11 cellular contexts compared by ENCODE assay signal in the genomic region with DNA sequence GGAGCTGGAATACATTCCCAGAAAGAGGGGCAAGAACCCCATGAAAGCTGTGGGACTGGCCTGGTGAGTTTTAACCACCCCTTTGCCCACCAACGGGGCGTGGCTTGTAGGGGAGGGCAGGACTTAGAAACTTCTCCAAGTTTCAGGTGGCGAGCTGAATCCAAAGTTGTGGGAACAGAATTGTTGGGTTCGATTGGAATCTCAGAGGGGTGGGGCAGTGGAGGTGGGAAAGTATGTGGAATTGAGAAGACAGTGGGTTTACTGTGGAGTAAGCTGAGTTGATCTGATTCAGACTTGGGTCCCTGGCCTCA. TPM values are rescaled to one million over a fixed set of nuclear protein-coding genes. Genes with fewer than 3 reads are reported as not detected.
A peak's percentile ranks its signal among the peaks of the same experiment; 100 is the strongest.
DNase-seq lines count a peak whose midpoint lies in the region; ATAC-seq and TF ChIP-seq lines count a peak whose summit lies in the region.
"Had no signal": no experiment of that assay in that cellular context is flagged by ENCODE, and none has a peak within 500 bp of the region (broad histone marks: within the 10 kb centered on the region; RNA-seq: fewer than 3 reads in every experiment).

No MANE protein-coding gene starts in this region.

- no peak for TF ChIP-seq CTCF in suprapubic skin (IDR thresholded peaks at IDR 0.05)

- H3K4me1 ChIP-seq in suprapubic skin = peaks cover 56% of the 10 kb centered on the region

- H3K27ac ChIP-seq in suprapubic skin = peak overlapping the region; percentile 79

- no peaks in the 10 kb centered on the region for H3K9me3 Mint-ChIP-seq in activated CD4-positive, alpha-beta T cell treated with anti-CD3 and anti-CD28 coated beads for 36 hours (ENCODE audit: low read depth)
- H3K9me3 Mint-ChIP-seq in activated naive CD8-positive, alpha-beta T cell treated with anti-CD3 and anti-CD28 coated beads, Interleukin-2, amount 10 ng/mL, durations not matched to agents 7 days and 5 days = no peaks in the 10 kb centered on the region

- intact Hi-C loops in activated CD4-positive, alpha-beta T cell treated with anti-CD3 and anti-CD28 coated beads for 36 hours (cut with DNase I, micrococcal nuclease) = loop anchor here (2.0 to 5.0 kb wide), 5 partner anchors 387 to 1859 kb away; a partner anchor contains a TSS

- no peak for TF ChIP-seq EP300 in suprapubic skin (IDR thresholded peaks at IDR 0.05)

- peaks cover 38% of the 10 kb centered on the region for H3K36me3 Mint-ChIP-seq in activated CD4-positive, alpha-beta T cell treated with anti-CD3 and anti-CD28 coated beads for 36 hours (ENCODE audit: low read depth)
- H3K36me3 Mint-ChIP-seq in activated naive CD8-positive, alpha-beta T cell treated with anti-CD3 and anti-CD28 coated beads, Interleukin-2, amount 10 ng/mL, durations not matched to agents 7 days and 5 days = peaks cover 11% of the 10 kb centered on the region

- ATAC-seq in activated CD4-positive, alpha-beta T cell treated with anti-CD3 and anti-CD28 coated beads for 36 hours = no peak
- no peak for ATAC-seq in activated naive CD8-positive, alpha-beta T cell treated with anti-CD3 and anti-CD28 coated beads, Interleukin-2, amount 10 ng/mL, durations not matched to agents 7 days and 5 days (ENCODE audit: low read depth)
- no peak for ATAC-seq in GM21737 (IDR thresholded peaks at IDR 0.05; ENCODE audit: unreplicated experiment)
- no peak for ATAC-seq in GM21529 (IDR thresholded peaks at IDR 0.05; ENCODE audit: unreplicated experiment)

- no peaks in the 10 kb centered on the region for H3K9me3 ChIP-seq in suprapubic skin
- H3K9me3 ChIP-seq: pancreas had no signal

- no peaks in the 10 kb centered on the region for H3K27me3 Mint-ChIP-seq in activated CD4-positive, alpha-beta T cell treated with anti-CD3 and anti-CD28 coated beads for 36 hours
- H3K27me3 Mint-ChIP-seq in activated naive CD8-positive, alpha-beta T cell treated with anti-CD3 and anti-CD28 coated beads, Interleukin-2, amount 10 ng/mL, durations not matched to agents 7 days and 5 days = no peaks in the 10 kb centered on the region

- DNase-seq in activated CD4-positive, alpha-beta T cell treated with anti-CD3 and anti-CD28 coated beads for 36 hours = no peak
- DNase-seq in activated CD4-positive, alpha-beta T cell treated with anti-CD3 and anti-CD28 coated beads for 48 hours = no peak
- no peak for DNase-seq in activated naive CD8-positive, alpha-beta T cell treated with anti-CD3 and anti-CD28 coated beads, Interleukin-2, amount 10 ng/mL, durations not matched to agents 7 days and 5 days
- DNase-seq in kidney tubule cell (ENCODE audit: low spot score) (peak; percentile 20), suprapubic skin (ENCODE audit: low spot score in 2 of 2) (no peak), DMS53 treated with DMSO at 0.1 percent for 48 hours (lab: John Stamatoyannopoulos, UW; ENCODE audit: unreplicated experiment) (no peak)
- DNase-seq: activated CD4-positive, alpha-beta T cell treated with anti-CD3 and anti-CD28 coated beads for 4 hours; AML-193 had no signal

- peak overlapping the region; percentile 86 for H3K27ac Mint-ChIP-seq in activated CD4-positive, alpha-beta T cell treated with anti-CD3 and anti-CD28 coated beads for 36 hours
- peak overlapping the region; percentile 91 for H3K27ac Mint-ChIP-seq in activated naive CD8-positive, alpha-beta T cell treated with anti-CD3 and anti-CD28 coated beads, Interleukin-2, amount 10 ng/mL, durations not matched to agents 7 days and 5 days

- peak overlapping the region; percentile 79 for H3K4me3 ChIP-seq in suprapubic skin

- peak overlapping the region; percentile 88 for H3K4me3 Mint-ChIP-seq in activated CD4-positive, alpha-beta T cell treated with anti-CD3 and anti-CD28 coated beads for 36 hours
- H3K4me3 Mint-ChIP-seq in activated naive CD8-positive, alpha-beta T cell treated with anti-CD3 and anti-CD28 coated beads, Interleukin-2, amount 10 ng/mL, durations not matched to agents 7 days and 5 days = peak overlapping the region; percentile 91

- H3K36me3 ChIP-seq in suprapubic skin = peaks cover 43% of the 10 kb centered on the region

- CTCF ChIA-PET in activated CD4-positive, alpha-beta T cell treated with anti-CD3 and anti-CD28 coated beads for 36 hours (lab: Charles Lee) = interaction anchor here (0.6 to 7.4 kb wide), 19 partner anchors 10 to 593 kb away, joined by 3 to 205 read pairs (median 4); a partner anchor contains a TSS

- TF ChIP-seq POLR2A in suprapubic skin (IDR thresholded peaks at IDR 0.05) = no peak

- WGBS in suprapubic skin = 29% methylated on average over 4 of the region's 4 CpGs

- H3K27me3 ChIP-seq in suprapubic skin = no peaks in the 10 kb centered on the region
- H3K27me3 ChIP-seq: pancreas had no signal

- POLR2A ChIA-PET in activated CD4-positive, alpha-beta T cell treated with anti-CD3 and anti-CD28 coated beads for 36 hours (lab: Charles Lee) = interaction anchor here (0.6 to 2.3 kb wide), 3 partner anchors 15 to 85 kb away, joined by 3 to 24 read pairs (median 9); no protein-coding TSS in a partner anchor
- POLR2A ChIA-PET in activated naive CD8-positive, alpha-beta T cell treated with anti-CD3 and anti-CD28 coated beads, Interleukin-2, amount 10 ng/mL, durations not matched to agents 7 days and 5 days (lab: Charles Lee) = interaction anchor here (1.0 to 7.8 kb wide), 5 partner anchors 14 to 129 kb away, joined by 3 to 76 read pairs (median 7); a partner anchor contains a TSS

- peaks cover 34% of the 10 kb centered on the region for H3K4me1 Mint-ChIP-seq in activated CD4-positive, alpha-beta T cell treated with anti-CD3 and anti-CD28 coated beads for 36 hours
- peaks cover 31% of the 10 kb centered on the region for H3K4me1 Mint-ChIP-seq in activated naive CD8-positive, alpha-beta T cell treated with anti-CD3 and anti-CD28 coated beads, Interleukin-2, amount 10 ng/mL, durations not matched to agents 7 days and 5 days

RNA-seq across cellular contexts. Expression of a gene that starts 1.1 kb away (rescaled TPM):
- 10 to 100 TPM; 17.8 to 18.5 TPM for total RNA-seq in activated CD4-positive, alpha-beta T cell treated with anti-CD3 and anti-CD28 coated beads for 36 hours
- 10 to 100 TPM; 33.9 to 36.3 TPM for total RNA-seq in activated naive CD8-positive, alpha-beta T cell treated with anti-CD3 and anti-CD28 coated beads, Interleukin-2, amount 10 ng/mL, durations not matched to agents 7 days and 5 days
- 10 to 100 TPM; 33.4 to 66.4 (median 49.4) TPM for total RNA-seq in suprapubic skin

RNA-seq across cellular contexts. Expression of a gene that starts 1.5 kb away (rescaled TPM):
- 10 to 100 TPM; 49.7 to 72.2 TPM for total RNA-seq in activated CD4-positive, alpha-beta T cell treated with anti-CD3 and anti-CD28 coated beads for 36 hours
- total RNA-seq in activated naive CD8-positive, alpha-beta T cell treated with anti-CD3 and anti-CD28 coated beads, Interleukin-2, amount 10 ng/mL, durations not matched to agents 7 days and 5 days = 10 to 100 TPM; 45.2 to 51.7 TPM
- 100 to 1,000 TPM; 103 to 154 (median 144) TPM for total RNA-seq in suprapubic skin

RNA-seq across cellular contexts. Expression of a gene that starts 10.6 kb away (rescaled TPM):
- under 1 TPM; 0.11 to 0.40 TPM for total RNA-seq in activated CD4-positive, alpha-beta T cell treated with anti-CD3 and anti-CD28 coated beads for 36 hours
- under 1 TPM; 0.71 to 0.72 TPM for total RNA-seq in activated naive CD8-positive, alpha-beta T cell treated with anti-CD3 and anti-CD28 coated beads, Interleukin-2, amount 10 ng/mL, durations not matched to agents 7 days and 5 days
- total RNA-seq in suprapubic skin = 1 to 10 TPM in 2 of 4 donors, under 1 TPM in 1, not detected in 1; 0.98 to 2.0 (median 1.6) TPM

RNA-seq across cellular contexts. Expression of a gene that starts 20.9 kb away (rescaled TPM):
- total RNA-seq in activated CD4-positive, alpha-beta T cell treated with anti-CD3 and anti-CD28 coated beads for 36 hours = 10 to 100 TPM; 51.1 to 54.0 TPM
- 10 to 100 TPM; 61.0 to 71.5 TPM for total RNA-seq in activated naive CD8-positive, alpha-beta T cell treated with anti-CD3 and anti-CD28 coated beads, Interleukin-2, amount 10 ng/mL, durations not matched to agents 7 days and 5 days
- total RNA-seq in suprapubic skin = 100 to 1,000 TPM; 234 to 370 (median 319) TPM

RNA-seq across cellular contexts. Expression of a gene that starts 54.5 kb away (rescaled TPM):
- 100 to 1,000 TPM; 563 to 632 TPM for total RNA-seq in activated CD4-positive, alpha-beta T cell treated with anti-CD3 and anti-CD28 coated beads for 36 hours
- total RNA-seq in activated naive CD8-positive, alpha-beta T cell treated with anti-CD3 and anti-CD28 coated beads, Interleukin-2, amount 10 ng/mL, durations not matched to agents 7 days and 5 days = 100 to 1,000 TPM; 707 to 735 TPM
- total RNA-seq in suprapubic skin = 100 to 1,000 TPM; 267 to 384 (median 275) TPM
